In genomic region chr6:44504321-44504761, GRCh38 we compare ENCODE assay signal across 16 cellular contexts.
"Had no signal": no experiment of that assay in that cellular context is flagged by ENCODE, and none has a peak within 500 bp of the region (broad histone marks: within the 10 kb centered on the region; RNA-seq: fewer than 3 reads in every experiment).

No MANE protein-coding gene starts in this region.

- H3K4me1 Mint-ChIP-seq: activated B cell treated with CpG ODN at 0.5 μM for 24 hours; activated CD4-positive, alpha-beta T cell treated with anti-CD3 and anti-CD28 coated beads, Interleukin-2, amount 10 ng/mL, durations not matched to agents 24 days and 14 days; activated naive CD4-positive, alpha-beta T cell treated with anti-CD3 and anti-CD28 coated beads, Interleukin-2, amount 10 ng/mL, durations not matched to agents 7 days and 5 days; immature natural killer cell; naive B cell; stimulated activated memory B cell treated with anti-CD40 and anti-IgM and Interleukin-4, amounts not matched to agents 10 μg/mL and 1 μg/mL and 100 μg/mL, for 72 hours had no signal

- DNase-seq: activated B cell treated with CpG ODN at 0.5 μM for 24 hours; activated CD4-positive, alpha-beta T cell treated with anti-CD3 and anti-CD28 coated beads, Interleukin-2, amount 10 ng/mL, durations not matched to agents 24 days and 14 days; activated naive CD4-positive, alpha-beta T cell treated with anti-CD3 and anti-CD28 coated beads, Interleukin-2, amount 10 ng/mL, durations not matched to agents 7 days and 5 days; cerebellar nuclear complex; effector memory CD4-positive, alpha-beta T cell; foreskin melanocyte; heart left ventricle; immature natural killer cell; naive B cell; retina; stimulated activated CD4-positive, alpha-beta T cell treated with anti-CD3 and anti-CD28 coated beads, Interleukin-2, amount 100 ng/mL, for 48 hours; SW 1271 had no signal

- H3K27ac ChIP-seq: breast epithelium, heart left ventricle had no signal

- H3K4me3 ChIP-seq: breast epithelium, heart left ventricle had no signal

- H3K9me3 ChIP-seq: breast epithelium had no signal

- H3K36me3 ChIP-seq: breast epithelium, heart left ventricle had no signal

- H3K4me1 ChIP-seq: breast epithelium, heart left ventricle had no signal

- H3K27me3 ChIP-seq: breast epithelium, heart left ventricle had no signal

- H3K27ac Mint-ChIP-seq: activated B cell treated with CpG ODN at 0.5 μM for 24 hours; activated CD4-positive, alpha-beta T cell treated with anti-CD3 and anti-CD28 coated beads, Interleukin-2, amount 10 ng/mL, durations not matched to agents 24 days and 14 days; activated naive CD4-positive, alpha-beta T cell treated with anti-CD3 and anti-CD28 coated beads, Interleukin-2, amount 10 ng/mL, durations not matched to agents 7 days and 5 days; dendritic cell treated with granulocyte-macrophage colony-stimulating factor and Interleukin-4, amounts not matched to agents 40 ng/mL and 50 ng/mL, for 4 days; immature natural killer cell; stimulated activated memory B cell treated with anti-CD40 and anti-IgM and Interleukin-4, amounts not matched to agents 10 μg/mL and 1 μg/mL and 100 μg/mL, for 72 hours had no signal

- H3K4me3 Mint-ChIP-seq: activated B cell treated with CpG ODN at 0.5 μM for 24 hours; activated CD4-positive, alpha-beta T cell treated with anti-CD3 and anti-CD28 coated beads, Interleukin-2, amount 10 ng/mL, durations not matched to agents 24 days and 14 days; activated naive CD4-positive, alpha-beta T cell treated with anti-CD3 and anti-CD28 coated beads, Interleukin-2, amount 10 ng/mL, durations not matched to agents 7 days and 5 days; dendritic cell treated with granulocyte-macrophage colony-stimulating factor and Interleukin-4, amounts not matched to agents 40 ng/mL and 50 ng/mL, for 4 days; immature natural killer cell; naive B cell; stimulated activated memory B cell treated with anti-CD40 and anti-IgM and Interleukin-4, amounts not matched to agents 10 μg/mL and 1 μg/mL and 100 μg/mL, for 72 hours had no signal

- H3K9me3 Mint-ChIP-seq: activated B cell treated with CpG ODN at 0.5 μM for 24 hours; dendritic cell treated with granulocyte-macrophage colony-stimulating factor and Interleukin-4, amounts not matched to agents 40 ng/mL and 50 ng/mL, for 4 days; immature natural killer cell had no signal

- H3K36me3 Mint-ChIP-seq: activated naive CD4-positive, alpha-beta T cell treated with anti-CD3 and anti-CD28 coated beads, Interleukin-2, amount 10 ng/mL, durations not matched to agents 7 days and 5 days; immature natural killer cell; naive B cell; stimulated activated memory B cell treated with anti-CD40 and anti-IgM and Interleukin-4, amounts not matched to agents 10 μg/mL and 1 μg/mL and 100 μg/mL, for 72 hours had no signal

- FAIRE-seq: urothelium cell line had no signal
